1 cellular context compared by ENCODE assay signal in the genomic region with DNA sequence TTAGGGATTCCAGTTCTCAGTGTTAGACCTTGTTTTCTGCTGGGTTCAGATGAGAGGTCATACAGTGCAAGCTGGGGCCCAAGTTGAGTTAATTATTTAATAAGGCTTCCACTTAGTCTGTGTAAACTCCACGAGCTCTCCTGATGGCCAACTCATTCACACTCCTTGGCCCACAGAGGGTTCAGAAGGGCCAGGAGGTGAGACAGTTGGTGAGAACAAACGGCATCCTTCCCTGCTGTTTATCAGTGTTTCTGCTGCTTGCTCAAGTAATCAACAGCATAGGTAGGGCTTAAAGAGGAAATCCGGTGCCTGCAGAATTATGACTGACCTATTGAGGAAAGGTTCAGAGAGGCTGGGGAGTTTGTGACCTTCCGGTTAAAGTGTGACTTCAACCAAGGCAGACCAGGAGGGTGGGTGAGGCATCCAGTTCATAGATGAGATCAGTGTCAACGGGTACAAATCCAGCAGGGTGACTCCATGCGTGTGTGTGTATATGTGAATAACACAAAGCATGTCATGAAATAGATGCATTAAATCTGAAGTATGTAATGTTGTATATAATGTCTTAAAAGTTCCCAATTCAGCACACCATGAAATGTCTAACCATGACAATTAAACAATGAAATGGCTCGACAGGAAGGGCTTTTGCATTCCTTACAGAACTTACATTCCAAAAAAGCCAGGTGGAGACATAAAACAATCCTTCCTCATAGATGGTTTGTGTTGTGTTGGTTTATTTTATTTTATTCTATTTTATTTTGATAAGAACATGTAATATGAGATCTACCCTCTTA.
A peak's percentile ranks its signal among the peaks of the same experiment; 100 is the strongest.
TF ChIP-seq lines count a peak whose summit lies in the region.

No MANE protein-coding gene starts in this region.

TF ChIP-seq in HepG2, 621 proteins besides CTCF, POLR2A, EP300 and RAD21 (continues in another document):
- peak; percentile 98 for TF ChIP-seq ZNF292 (CRISPR knock-in tag; IDR thresholded peaks at IDR 0.05; ENCODE audit: borderline replicate concordance, low read depth)
- TF ChIP-seq NFE2 (CRISPR knock-in tag; IDR thresholded peaks at IDR 0.05) = no peak
- no peak for TF ChIP-seq ZFP36 (IDR thresholded peaks at IDR 0.05; ENCODE audit: borderline replicate concordance, low read depth, low read length, partially characterized antibody)
- no peak for TF ChIP-seq FIP1L1 (IDR thresholded peaks at IDR 0.05; ENCODE audit: borderline replicate concordance, insufficient read depth, low read depth, low read length)
- 0 out of 2 replicates have a peak, but pooled peaks have one; percentile 57 for TF ChIP-seq ZNF713 (CRISPR knock-in tag; IDR thresholded peaks at IDR 0.05)
- TF ChIP-seq NFE2L1 (CRISPR knock-in tag; IDR thresholded peaks at IDR 0.05; ENCODE audit: borderline replicate concordance) = no peak
- TF ChIP-seq NCOA2 (CRISPR knock-in tag; IDR thresholded peaks at IDR 0.05) = peak; percentile 96
- 0 out of 2 replicates have a peak, but pooled peaks have one; percentile 39 for TF ChIP-seq STAT5B (CRISPR knock-in tag; IDR thresholded peaks at IDR 0.05)
- TF ChIP-seq, protein P1, sequence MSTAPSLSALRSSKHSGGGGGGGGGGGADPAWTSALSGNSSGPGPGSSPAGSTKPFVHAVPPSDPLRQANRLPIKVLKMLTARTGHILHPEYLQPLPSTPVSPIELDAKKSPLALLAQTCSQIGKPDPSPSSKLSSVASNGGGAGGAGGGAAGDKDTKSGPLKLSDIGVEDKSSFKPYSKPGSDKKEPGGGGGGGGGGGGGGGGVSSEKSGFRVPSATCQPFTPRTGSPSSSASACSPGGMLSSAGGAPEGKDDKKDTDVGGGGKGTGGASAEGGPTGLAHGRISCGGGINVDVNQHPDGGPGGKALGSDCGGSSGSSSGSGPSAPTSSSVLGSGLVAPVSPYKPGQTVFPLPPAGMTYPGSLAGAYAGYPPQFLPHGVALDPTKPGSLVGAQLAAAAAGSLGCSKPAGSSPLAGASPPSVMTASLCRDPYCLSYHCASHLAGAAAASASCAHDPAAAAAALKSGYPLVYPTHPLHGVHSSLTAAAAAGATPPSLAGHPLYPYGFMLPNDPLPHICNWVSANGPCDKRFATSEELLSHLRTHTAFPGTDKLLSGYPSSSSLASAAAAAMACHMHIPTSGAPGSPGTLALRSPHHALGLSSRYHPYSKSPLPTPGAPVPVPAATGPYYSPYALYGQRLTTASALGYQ (CRISPR knock-in tag; IDR thresholded peaks at IDR 0.05) = peak; percentile 94
- TF ChIP-seq FOXK1 (CRISPR knock-in tag; IDR thresholded peaks at IDR 0.05; ENCODE audit: borderline replicate concordance, low read depth) = peak; percentile 91
- TF ChIP-seq, protein P2, sequence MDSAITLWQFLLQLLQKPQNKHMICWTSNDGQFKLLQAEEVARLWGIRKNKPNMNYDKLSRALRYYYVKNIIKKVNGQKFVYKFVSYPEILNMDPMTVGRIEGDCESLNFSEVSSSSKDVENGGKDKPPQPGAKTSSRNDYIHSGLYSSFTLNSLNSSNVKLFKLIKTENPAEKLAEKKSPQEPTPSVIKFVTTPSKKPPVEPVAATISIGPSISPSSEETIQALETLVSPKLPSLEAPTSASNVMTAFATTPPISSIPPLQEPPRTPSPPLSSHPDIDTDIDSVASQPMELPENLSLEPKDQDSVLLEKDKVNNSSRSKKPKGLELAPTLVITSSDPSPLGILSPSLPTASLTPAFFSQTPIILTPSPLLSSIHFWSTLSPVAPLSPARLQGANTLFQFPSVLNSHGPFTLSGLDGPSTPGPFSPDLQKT (CRISPR knock-in tag; IDR thresholded peaks at IDR 0.05; ENCODE audit: borderline replicate concordance) = no peak
- no peak for TF ChIP-seq ZNF660 (CRISPR knock-in tag; IDR thresholded peaks at IDR 0.05; ENCODE audit: borderline replicate concordance, low read depth)
- peak; percentile 84 for TF ChIP-seq KAT8 (CRISPR knock-in tag; IDR thresholded peaks at IDR 0.05)
- peak; percentile 97 for TF ChIP-seq NCOR1 (IDR thresholded peaks at IDR 0.05; ENCODE audit: borderline replicate concordance, low read length)
- TF ChIP-seq KLF11 (CRISPR knock-in tag; IDR thresholded peaks at IDR 0.05) = peak; percentile 92
- TF ChIP-seq TMF1 (CRISPR knock-in tag; IDR thresholded peaks at IDR 0.05; ENCODE audit: low read depth) = no peak
- TF ChIP-seq, protein P3, sequence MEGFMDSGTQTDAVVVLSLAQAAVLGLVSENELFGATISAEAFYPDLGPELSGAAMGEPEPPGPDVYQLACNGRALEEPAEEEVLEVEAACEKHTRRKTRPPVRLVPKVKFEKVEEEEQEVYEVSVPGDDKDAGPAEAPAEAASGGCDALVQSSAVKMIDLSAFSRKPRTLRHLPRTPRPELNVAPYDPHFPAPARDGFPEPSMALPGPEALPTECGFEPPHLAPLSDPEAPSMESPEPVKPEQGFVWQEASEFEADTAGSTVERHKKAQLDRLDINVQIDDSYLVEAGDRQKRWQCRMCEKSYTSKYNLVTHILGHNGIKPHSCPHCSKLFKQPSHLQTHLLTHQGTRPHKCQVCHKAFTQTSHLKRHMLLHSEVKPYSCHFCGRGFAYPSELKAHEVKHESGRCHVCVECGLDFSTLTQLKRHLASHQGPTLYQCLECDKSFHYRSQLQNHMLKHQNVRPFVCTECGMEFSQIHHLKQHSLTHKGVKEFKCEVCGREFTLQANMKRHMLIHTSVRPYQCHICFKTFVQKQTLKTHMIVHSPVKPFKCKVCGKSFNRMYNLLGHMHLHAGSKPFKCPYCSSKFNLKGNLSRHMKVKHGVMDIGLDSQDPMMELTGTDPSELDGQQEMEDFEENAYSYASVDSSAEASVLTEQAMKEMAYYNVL (CRISPR knock-in tag; IDR thresholded peaks at IDR 0.05; ENCODE audit: borderline replicate concordance) = peak; percentile 91; the same call in 1 of the 2 replicates
- TF ChIP-seq TBX3 (IDR thresholded peaks at IDR 0.05; ENCODE audit: borderline replicate concordance) = peak; percentile 97
- no peak for TF ChIP-seq NONO (IDR thresholded peaks at IDR 0.05)
- peak; percentile 77 for TF ChIP-seq NONO (CRISPR knock-in tag; conservative IDR thresholded peaks at IDR 0.05)
- TF ChIP-seq SRSF1 (optimal IDR thresholded peaks at IDR 0.05; ENCODE audit: low read depth, low read length) = no peak
- TF ChIP-seq, protein P4, sequence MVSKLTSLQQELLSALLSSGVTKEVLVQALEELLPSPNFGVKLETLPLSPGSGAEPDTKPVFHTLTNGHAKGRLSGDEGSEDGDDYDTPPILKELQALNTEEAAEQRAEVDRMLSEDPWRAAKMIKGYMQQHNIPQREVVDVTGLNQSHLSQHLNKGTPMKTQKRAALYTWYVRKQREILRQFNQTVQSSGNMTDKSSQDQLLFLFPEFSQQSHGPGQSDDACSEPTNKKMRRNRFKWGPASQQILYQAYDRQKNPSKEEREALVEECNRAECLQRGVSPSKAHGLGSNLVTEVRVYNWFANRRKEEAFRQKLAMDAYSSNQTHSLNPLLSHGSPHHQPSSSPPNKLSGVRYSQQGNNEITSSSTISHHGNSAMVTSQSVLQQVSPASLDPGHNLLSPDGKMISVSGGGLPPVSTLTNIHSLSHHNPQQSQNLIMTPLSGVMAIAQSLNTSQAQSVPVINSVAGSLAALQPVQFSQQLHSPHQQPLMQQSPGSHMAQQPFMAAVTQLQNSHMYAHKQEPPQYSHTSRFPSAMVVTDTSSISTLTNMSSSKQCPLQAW (CRISPR knock-in tag; IDR thresholded peaks at IDR 0.05) = peak; percentile 100
- no peak for TF ChIP-seq ZNF460 (CRISPR knock-in tag; IDR thresholded peaks at IDR 0.05; ENCODE audit: borderline replicate concordance)
- TF ChIP-seq, protein P5, sequence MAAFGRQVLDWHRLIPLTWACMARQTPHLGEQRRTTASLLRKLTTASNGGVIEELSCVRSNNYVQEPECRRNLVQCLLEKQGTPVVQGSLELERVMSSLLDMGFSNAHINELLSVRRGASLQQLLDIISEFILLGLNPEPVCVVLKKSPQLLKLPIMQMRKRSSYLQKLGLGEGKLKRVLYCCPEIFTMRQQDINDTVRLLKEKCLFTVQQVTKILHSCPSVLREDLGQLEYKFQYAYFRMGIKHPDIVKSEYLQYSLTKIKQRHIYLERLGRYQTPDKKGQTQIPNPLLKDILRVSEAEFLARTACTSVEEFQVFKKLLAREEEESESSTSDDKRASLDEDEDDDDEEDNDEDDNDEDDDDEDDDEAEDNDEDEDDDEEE (CRISPR knock-in tag; IDR thresholded peaks at IDR 0.05) = no peak; the same call in 1 of the 2 replicates
- TF ChIP-seq GTF2F1 (IDR thresholded peaks at IDR 0.05; ENCODE audit: low read length) = no peak
- TF ChIP-seq FOXO1 (CRISPR knock-in tag; IDR thresholded peaks at IDR 0.05) = peak; percentile 96
- TF ChIP-seq ZNF777 (CRISPR knock-in tag; IDR thresholded peaks at IDR 0.05) = no peak
- TF ChIP-seq ZNF614 (CRISPR knock-in tag; IDR thresholded peaks at IDR 0.05; ENCODE audit: borderline replicate concordance) = peak; percentile 98
- no peak for TF ChIP-seq HCFC1 (IDR thresholded peaks at IDR 0.05; ENCODE audit: low read depth, low read length)
- peak; percentile 95 for TF ChIP-seq CBX5 (CRISPR knock-in tag; IDR thresholded peaks at IDR 0.05; ENCODE audit: borderline replicate concordance)
- TF ChIP-seq ZIK1 (CRISPR knock-in tag; IDR thresholded peaks at IDR 0.05; ENCODE audit: borderline replicate concordance, low read depth) = no peak
- no peak for TF ChIP-seq ZFP62 (CRISPR knock-in tag; IDR thresholded peaks at IDR 0.05)
- TF ChIP-seq, protein P6, sequence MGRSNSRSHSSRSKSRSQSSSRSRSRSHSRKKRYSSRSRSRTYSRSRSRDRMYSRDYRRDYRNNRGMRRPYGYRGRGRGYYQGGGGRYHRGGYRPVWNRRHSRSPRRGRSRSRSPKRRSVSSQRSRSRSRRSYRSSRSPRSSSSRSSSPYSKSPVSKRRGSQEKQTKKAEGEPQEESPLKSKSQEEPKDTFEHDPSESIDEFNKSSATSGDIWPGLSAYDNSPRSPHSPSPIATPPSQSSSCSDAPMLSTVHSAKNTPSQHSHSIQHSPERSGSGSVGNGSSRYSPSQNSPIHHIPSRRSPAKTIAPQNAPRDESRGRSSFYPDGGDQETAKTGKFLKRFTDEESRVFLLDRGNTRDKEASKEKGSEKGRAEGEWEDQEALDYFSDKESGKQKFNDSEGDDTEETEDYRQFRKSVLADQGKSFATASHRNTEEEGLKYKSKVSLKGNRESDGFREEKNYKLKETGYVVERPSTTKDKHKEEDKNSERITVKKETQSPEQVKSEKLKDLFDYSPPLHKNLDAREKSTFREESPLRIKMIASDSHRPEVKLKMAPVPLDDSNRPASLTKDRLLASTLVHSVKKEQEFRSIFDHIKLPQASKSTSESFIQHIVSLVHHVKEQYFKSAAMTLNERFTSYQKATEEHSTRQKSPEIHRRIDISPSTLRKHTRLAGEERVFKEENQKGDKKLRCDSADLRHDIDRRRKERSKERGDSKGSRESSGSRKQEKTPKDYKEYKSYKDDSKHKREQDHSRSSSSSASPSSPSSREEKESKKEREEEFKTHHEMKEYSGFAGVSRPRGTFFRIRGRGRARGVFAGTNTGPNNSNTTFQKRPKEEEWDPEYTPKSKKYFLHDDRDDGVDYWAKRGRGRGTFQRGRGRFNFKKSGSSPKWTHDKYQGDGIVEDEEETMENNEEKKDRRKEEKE (IDR thresholded peaks at IDR 0.05) = no peak
- no peak; the same call in 1 of the 2 replicates for TF ChIP-seq KDM5A (IDR thresholded peaks at IDR 0.05; ENCODE audit: borderline replicate concordance, low read length)
- TF ChIP-seq TEAD2 (CRISPR knock-in tag; IDR thresholded peaks at IDR 0.05) = no peak
- TF ChIP-seq MLLT10 (CRISPR knock-in tag; IDR thresholded peaks at IDR 0.05) = no peak
- TF ChIP-seq, protein P7, sequence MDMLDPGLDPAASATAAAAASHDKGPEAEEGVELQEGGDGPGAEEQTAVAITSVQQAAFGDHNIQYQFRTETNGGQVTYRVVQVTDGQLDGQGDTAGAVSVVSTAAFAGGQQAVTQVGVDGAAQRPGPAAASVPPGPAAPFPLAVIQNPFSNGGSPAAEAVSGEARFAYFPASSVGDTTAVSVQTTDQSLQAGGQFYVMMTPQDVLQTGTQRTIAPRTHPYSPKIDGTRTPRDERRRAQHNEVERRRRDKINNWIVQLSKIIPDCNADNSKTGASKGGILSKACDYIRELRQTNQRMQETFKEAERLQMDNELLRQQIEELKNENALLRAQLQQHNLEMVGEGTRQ (IDR thresholded peaks at IDR 0.05; ENCODE audit: low read depth, low read length) = no peak
- TF ChIP-seq, protein P7 (CRISPR knock-in tag; IDR thresholded peaks at IDR 0.05; ENCODE audit: borderline replicate concordance) = no peak
- TF ChIP-seq JUN (CRISPR knock-in tag; IDR thresholded peaks at IDR 0.05) = peak; percentile 95
- TF ChIP-seq ZNF558 (CRISPR knock-in tag; IDR thresholded peaks at IDR 0.05; ENCODE audit: borderline replicate concordance) = no peak
- TF ChIP-seq ZNF598 (CRISPR knock-in tag; IDR thresholded peaks at IDR 0.05; ENCODE audit: borderline replicate concordance) = peak; percentile 91; the same call in 1 of the 2 replicates
- no peak for TF ChIP-seq RBM22 (optimal IDR thresholded peaks at IDR 0.05; ENCODE audit: low read length)
- TF ChIP-seq ZNF790 (CRISPR knock-in tag; IDR thresholded peaks at IDR 0.05; ENCODE audit: borderline replicate concordance) = no peak
- TF ChIP-seq MATR3 (CRISPR knock-in tag; IDR thresholded peaks at IDR 0.05) = no peak
- peak; percentile 54; the same call in 1 of the 2 replicates for TF ChIP-seq ZKSCAN1 (IDR thresholded peaks at IDR 0.05; ENCODE audit: low read length)
- TF ChIP-seq, protein P8, sequence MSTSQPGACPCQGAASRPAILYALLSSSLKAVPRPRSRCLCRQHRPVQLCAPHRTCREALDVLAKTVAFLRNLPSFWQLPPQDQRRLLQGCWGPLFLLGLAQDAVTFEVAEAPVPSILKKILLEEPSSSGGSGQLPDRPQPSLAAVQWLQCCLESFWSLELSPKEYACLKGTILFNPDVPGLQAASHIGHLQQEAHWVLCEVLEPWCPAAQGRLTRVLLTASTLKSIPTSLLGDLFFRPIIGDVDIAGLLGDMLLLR (CRISPR knock-in tag; IDR thresholded peaks at IDR 0.05) = no peak
- no peak for TF ChIP-seq PCBP2 (optimal IDR thresholded peaks at IDR 0.05; ENCODE audit: low read depth, low read length, poor library complexity, severe bottlenecking)
- TF ChIP-seq SALL1 (CRISPR knock-in tag; IDR thresholded peaks at IDR 0.05) = peak; percentile 99
- TF ChIP-seq RCOR2 (CRISPR knock-in tag; IDR thresholded peaks at IDR 0.05) = peak; percentile 91
- TF ChIP-seq ZKSCAN8 (CRISPR knock-in tag; IDR thresholded peaks at IDR 0.05; ENCODE audit: borderline replicate concordance) = peak; percentile 88; the same call in 1 of the 2 replicates
- no peak for TF ChIP-seq SIN3B (IDR thresholded peaks at IDR 0.05; ENCODE audit: low read length)
- no peak for TF ChIP-seq ZNF232 (CRISPR knock-in tag; IDR thresholded peaks at IDR 0.05; ENCODE audit: borderline replicate concordance)
- peak; percentile 73 for TF ChIP-seq ZNF12 (CRISPR knock-in tag; IDR thresholded peaks at IDR 0.05)
- TF ChIP-seq TOPORS (CRISPR knock-in tag; IDR thresholded peaks at IDR 0.05) = no peak
- no peak for TF ChIP-seq ZNF841 (CRISPR knock-in tag; IDR thresholded peaks at IDR 0.05; ENCODE audit: borderline replicate concordance)
- TF ChIP-seq FOXJ3 (CRISPR knock-in tag; IDR thresholded peaks at IDR 0.05; ENCODE audit: borderline replicate concordance) = peak; percentile 92
- TF ChIP-seq XRCC5 (optimal IDR thresholded peaks at IDR 0.05; ENCODE audit: low read length) = peak; percentile 82
- peak; percentile 73; the same call in 1 of the 2 replicates for TF ChIP-seq NFKBIZ (CRISPR knock-in tag; IDR thresholded peaks at IDR 0.05)
- TF ChIP-seq ZNF333 (CRISPR knock-in tag; IDR thresholded peaks at IDR 0.05; ENCODE audit: borderline replicate concordance) = no peak
